11 cellular contexts compared by ENCODE assay signal in genomic region chr15:98778960-98779359, GRCh38.
DNase-seq lines count a peak whose midpoint lies in the region; ATAC-seq and TF ChIP-seq lines count a peak whose summit lies in the region.
"Had no signal": no experiment of that assay in that cellular context is flagged by ENCODE, and none has a peak within 500 bp of the region (broad histone marks: within the 10 kb centered on the region; RNA-seq: fewer than 3 reads in every experiment).

No MANE protein-coding gene starts in this region.

- ATAC-seq in heart left ventricle, result peak in 2 of 4 donors; percentile 21 to 65
- ATAC-seq in RWPE2 (ENCODE audit: low read depth), result no peak

- intact Hi-C loops in heart left ventricle (cut with DNase I), result loop anchor here in 8 of 10 donors (2.0 to 10.0 kb wide), 18 partner anchors 42 to 298 kb away; partner anchors contain the start of gene IGF1R (in 1 of the 8)
- intact Hi-C loops in cardiac septum (cut with DNase I), result loop anchor here (2.0 to 5.0 kb wide), 2 partner anchors 130 to 278 kb away; partner anchors contain the start of gene IGF1R
- intact Hi-C loops in thyroid gland (cut with DNase I), result loop anchor here (5.0 kb wide), 1 partner anchor 132 kb away; the partner anchor contains the start of gene IGF1R

- H3K9me3 ChIP-seq in heart left ventricle, result no peaks in the 10 kb centered on the region
- H3K9me3 ChIP-seq in RWPE2 (ENCODE audit: severe bottlenecking), result no peaks in the 10 kb centered on the region
- no peaks in the 10 kb centered on the region for H3K9me3 ChIP-seq in thyroid gland
- H3K9me3 ChIP-seq: Peyer's patch had no signal

- TF ChIP-seq CTCF in heart left ventricle (IDR thresholded peaks at IDR 0.05), result no peak
- TF ChIP-seq CTCF in RWPE2 (IDR thresholded peaks at IDR 0.05; ENCODE audit: poor library complexity, severe bottlenecking), result no peak
- no peak for TF ChIP-seq CTCF in thyroid gland (IDR thresholded peaks at IDR 0.05)

- H3K36me3 ChIP-seq in heart left ventricle (no peaks in the 10 kb centered on the region), RWPE2 (ENCODE audit: low read depth) (0 out of 2 replicates have a peak, but pooled peaks cover 3% of the 10 kb centered on the region), thyroid gland (no peaks in the 10 kb centered on the region)
- H3K36me3 ChIP-seq: Peyer's patch had no signal

- peaks cover 0 to 56% (median 32%) of the 10 kb centered on the region in 12 donors for H3K4me1 ChIP-seq in heart left ventricle
- peaks cover 33% of the 10 kb centered on the region for H3K4me1 ChIP-seq in RWPE2 (ENCODE audit: insufficient read depth, poor library complexity, severe bottlenecking)
- H3K4me1 ChIP-seq in thyroid gland, result peaks cover 36 to 54% of the 10 kb centered on the region in 2 donors

- H3K27ac ChIP-seq in heart left ventricle (peak overlapping the region in 8 of 12 donors; percentile 13 to 67 (median 35)), RWPE2 (ENCODE audit: poor library complexity, severe bottlenecking) (peak overlapping the region; percentile 37), thyroid gland (peak overlapping the region; percentile 90 to 92 (median 91))
- H3K27ac ChIP-seq: C4-2B, Peyer's patch, SK-N-MC had no signal

- 58 to 66% (median 61%) methylated on average over 4 of the region's 4 CpGs for WGBS in heart left ventricle, 4 donors
- WGBS in thyroid gland, 2 donors, result 57 to 63% methylated on average over 4 of the region's 4 CpGs

- DNase-seq in heart left ventricle, result no peak
- DNase-seq in cardiac septum (ENCODE audit: low spot score), result no peak
- no peak for DNase-seq in RWPE2 (ENCODE audit: low spot score)
- DNase-seq in inferior parietal cortex (ENCODE audit: extremely low spot score), result peak; percentile 60
- peak in 1 of 2 donors; percentile 20 for DNase-seq in thyroid gland
- DNase-seq in HK-2 (ENCODE audit: unreplicated experiment), result no peak
- no peak for DNase-seq in stimulated activated CD4-positive, alpha-beta T cell treated with anti-CD3 and anti-CD28 coated beads, Interleukin-4, amount 100 ng/mL, for 24 hours
- DNase-seq in SIG-M5 (lab: John Stamatoyannopoulos, UW), result no peak

- H3K27me3 ChIP-seq in heart left ventricle (no peaks in the 10 kb centered on the region), RWPE2 (ENCODE audit: insufficient read depth, poor library complexity, severe bottlenecking) (no peaks in the 10 kb centered on the region), thyroid gland (no peaks in the 10 kb centered on the region)
- H3K27me3 ChIP-seq: Peyer's patch had no signal

- TF ChIP-seq POLR2A in heart left ventricle (IDR thresholded peaks at IDR 0.05), result no peak
- peak in 1 of 2 donors; percentile 13 for TF ChIP-seq POLR2A in thyroid gland (IDR thresholded peaks at IDR 0.05)

- H3K4me3 ChIP-seq in heart left ventricle (no peak overlapping the region), RWPE2 (ENCODE audit: severe bottlenecking) (no peak overlapping the region), thyroid gland (replicated peaks in 1 of 3) (no peak overlapping the region)
- H3K4me3 ChIP-seq: Peyer's patch, SK-N-MC had no signal

Comparison
In these comparisons a context has a peak if more than half of its experiments do, and no peak if none do; other contexts are left out.
1. H3K27ac ChIP-seq: peak in every context shown above with its lines; median percentile 91 in thyroid gland; 37 in RWPE2; 35 in heart left ventricle.